Comparison of ENCODE assay signal across 17 cellular contexts in genomic region chr2:172038604-172039003, GRCh38. TPM values are rescaled to one million over a fixed set of nuclear protein-coding genes. Genes with fewer than 3 reads are reported as not detected.
DNase-seq lines count a peak whose midpoint lies in the region; TF ChIP-seq lines count a peak whose summit lies in the region.
"Had no signal": no experiment of that assay in that cellular context is flagged by ENCODE, and none has a peak within 500 bp of the region (broad histone marks: within the 10 kb centered on the region; RNA-seq: fewer than 3 reads in every experiment).

No MANE protein-coding gene starts in this region.

- DNase-seq in GM23248 (peak; percentile 95), NCI-H526 treated with DMSO at 0.1 percent for 48 hours (lab: John Stamatoyannopoulos, UW) (peak; percentile 72), epithelial cell of prostate (ENCODE audit: low read depth, low spot score) (peak; percentile 82), lower leg skin (ENCODE audit: low spot score in 2 of 2) (no peak), cerebellar nuclear complex (lab: John Stamatoyannopoulos, UW) (no peak), KBM-7 (no peak)
- DNase-seq in activated naive CD4-positive, alpha-beta T cell (lab: John Stamatoyannopoulos, UW), result no peak
- DNase-seq: activated CD8-positive, alpha-beta T cell treated with anti-CD3 and anti-CD28 coated beads, Interleukin-2, amount 10 ng/mL, durations not matched to agents 7 days and 5 days; activated naive CD8-positive, alpha-beta T cell treated with anti-CD3 and anti-CD28 coated beads for 36 hours; C1 segment of cervical spinal cord; GOT3; hippocampal formation; midbrain; NCI-H82; psoas muscle; testis had no signal

- H3K9me2 ChIP-seq in GM23248 (ENCODE audit: insufficient read depth), result no peaks in the 10 kb centered on the region

- H3K9me3 ChIP-seq in GM23248 (ENCODE audit: low read depth), result no peaks in the 10 kb centered on the region
- H3K9me3 ChIP-seq: psoas muscle, testis had no signal

- H3F3A ChIP-seq in GM23248 (ENCODE audit: insufficient read depth), result peaks cover 19% of the 10 kb centered on the region; the same call in 1 of the 2 replicates

- H3K27ac ChIP-seq in 22Rv1 (peak overlapping the region; percentile 57), GM23248 (peak overlapping the region; percentile 78), epithelial cell of prostate (peak overlapping the region; percentile 19)
- H3K27ac ChIP-seq: psoas muscle, testis had no signal

- H3K4me1 ChIP-seq in GM23248 (ENCODE audit: insufficient read depth), result peaks cover 21% of the 10 kb centered on the region
- H3K4me1 ChIP-seq: psoas muscle, testis had no signal

- in situ Hi-C loops in GM23248 (cut with MboI), result no loop called here
- in situ Hi-C loops in KBM-7 (cut with MboI; ENCODE audit: low pct_unique_long_range_greater_than_20kb, low sequenced_read_pairs), result no loop called here

- H3K36me3 ChIP-seq in GM23248 (ENCODE audit: low read depth), result no peaks in the 10 kb centered on the region

- H3K27me3 ChIP-seq in GM23248 (replicated peaks; ENCODE audit: insufficient read depth), result no peaks in the 10 kb centered on the region
- H3K27me3 ChIP-seq: testis had no signal

- peak overlapping the region; percentile 66 for H3K4me2 ChIP-seq in GM23248 (ENCODE audit: unreplicated experiment)

- TF ChIP-seq POLR2A in lower leg skin (IDR thresholded peaks at IDR 0.05), result no peak

- no peaks in the 10 kb centered on the region for H4K20me1 ChIP-seq in GM23248 (ENCODE audit: insufficient read depth)

- peak overlapping the region; percentile 32; the same call in 1 of the 2 replicates for H3K9ac ChIP-seq in GM23248

- H3K79me2 ChIP-seq in GM23248 (ENCODE audit: insufficient read depth), result no peaks in the 10 kb centered on the region

- peak overlapping the region; percentile 48; the same call in 1 of the 2 replicates for H2AFZ ChIP-seq in GM23248

- WGBS in GM23248 (ENCODE audit: low coverage in 1 of 2, low lambda C conversion rate in 2 of 2, missing lambda C conversion rate in 2 of 2), 2 experiments, result 0 to 2% methylated on average over 2 of the region's 2 CpGs
- WGBS in lower leg skin, 2 donors, result 32 to 41% methylated on average over 2 of the region's 2 CpGs

- H3K4me3 ChIP-seq in GM23248 (peak overlapping the region; percentile 7; the same call in 1 of the 2 replicates), lower leg skin (ENCODE audit: low read depth, poor library complexity, severe bottlenecking) (no peak overlapping the region)
- H3K4me3 ChIP-seq: psoas muscle, testis had no signal

- intact Hi-C loops in lower leg skin (cut with DNase I; ENCODE audit: low total_unique reads), result no loop called here

- TF ChIP-seq CTCF in 22Rv1 (IDR thresholded peaks at IDR 0.05), result no peak
- no peak for TF ChIP-seq CTCF in lower leg skin (IDR thresholded peaks at IDR 0.05)

RNA-seq across cellular contexts. Expression of gene METAP1D, which starts 38.9 kb away (rescaled TPM):
- total RNA-seq in GM23248 (2014; rRNA removed; shearing (Covaris generic)), result 3.8 and 4.1 TPM in 2 replicates
- polyA plus RNA-seq in GM23248 (2016; fragmentation: Nextera tagmentation; extraction: Ambion mirVana), result 5.1 and 6.9 TPM in 2 replicates
- 1 to 10 TPM; 3.1 to 5.4 (median 4.5) TPM for total RNA-seq in lower leg skin

RNA-seq across cellular contexts. Expression of gene DLX1, which starts 46.7 kb away (rescaled TPM):
- 3.3 and 3.8 TPM in 2 replicates for total RNA-seq in GM23248 (2014; rRNA removed; shearing (Covaris generic))
- polyA plus RNA-seq in GM23248 (2016; fragmentation: Nextera tagmentation; extraction: Ambion mirVana), result 7.9 and 9.5 TPM in 2 replicates
- total RNA-seq in lower leg skin, result 1 to 10 TPM in 2 of 4 donors, under 1 TPM in 2; 0.23 to 1.4 (median 0.79) TPM
- total RNA-seq: activated CD8-positive, alpha-beta T cell treated with anti-CD3 and anti-CD28 coated beads, Interleukin-2, amount 10 ng/mL, durations not matched to agents 7 days and 5 days; testis had no signal

Comparison
In these comparisons a context has a peak if more than half of its experiments do, and no peak if none do; other contexts are left out.
1. H3K27ac ChIP-seq: peak in every context shown above with its lines; median percentile 78 in GM23248; 57 in 22Rv1; 19 in epithelial cell of prostate.
2. DNase-seq: peak in GM23248 (single experiment), NCI-H526 treated with DMSO at 0.1 percent for 48 hours (single experiment) and epithelial cell of prostate (single experiment); none in lower leg skin (0 of 2), cerebellar nuclear complex (0 of 2), activated naive CD4-positive, alpha-beta T cell (0 of 4) and KBM-7 (single experiment).